Comparison of ENCODE assay signal across 1 cellular context in genomic region chr14:93977790-93978581, GRCh38.
A peak's percentile ranks its signal among the peaks of the same experiment; 100 is the strongest.
TF ChIP-seq lines count a peak whose summit lies in the region.

No MANE protein-coding gene starts in this region.

TF ChIP-seq in GM12878, 131 proteins besides CTCF, POLR2A, EP300 and RAD21 (continues in another document):
- no peak for TF ChIP-seq KDM1A (IDR thresholded peaks at IDR 0.05; ENCODE audit: borderline replicate concordance)
- no peak for TF ChIP-seq PML (IDR thresholded peaks at IDR 0.05; ENCODE audit: low read length)
- no peak for TF ChIP-seq NFIC (IDR thresholded peaks at IDR 0.05; ENCODE audit: low read depth, low read length)
- TF ChIP-seq ATF7 (IDR thresholded peaks at IDR 0.05; ENCODE audit: low read depth): peak; percentile 80
- TF ChIP-seq GABPA (IDR thresholded peaks at IDR 0.05; ENCODE audit: low read depth): no peak
- TF ChIP-seq CHD4 (IDR thresholded peaks at IDR 0.05): no peak
- TF ChIP-seq RCOR1 (conservative IDR thresholded peaks at IDR 0.05; ENCODE audit: low read depth, low read length): no peak; the same call in 1 of the 2 replicates
- TF ChIP-seq DPF2 (IDR thresholded peaks at IDR 0.05): peak; percentile 95
- TF ChIP-seq CBX3 (IDR thresholded peaks at IDR 0.05; ENCODE audit: borderline replicate concordance, low read depth): no peak
- no peak for TF ChIP-seq RBBP5 (conservative IDR thresholded peaks at IDR 0.05)
- no peak for TF ChIP-seq SIN3A (IDR thresholded peaks at IDR 0.05; ENCODE audit: low read depth, low read length)
- peak; percentile 97 for TF ChIP-seq HDGF (IDR thresholded peaks at IDR 0.05)
- TF ChIP-seq PRDM15 (CRISPR knock-in tag; IDR thresholded peaks at IDR 0.05): no peak
- TF ChIP-seq RUNX3 (IDR thresholded peaks at IDR 0.05; ENCODE audit: low read length): no peak
- TF ChIP-seq RAD51 (IDR thresholded peaks at IDR 0.05): peak; percentile 83
- TF ChIP-seq BRCA1 (IDR thresholded peaks at IDR 0.05; ENCODE audit: low read depth, low read length): no peak
- TF ChIP-seq ZBTB33 (IDR thresholded peaks at IDR 0.05): no peak
- peak; percentile 92 for TF ChIP-seq CREM (IDR thresholded peaks at IDR 0.05; ENCODE audit: low read depth)
- 0 out of 2 replicates have a peak, but pooled peaks have one; percentile 53 for TF ChIP-seq ZNF24 (IDR thresholded peaks at IDR 0.05)
- no peak for TF ChIP-seq ELK1 (IDR thresholded peaks at IDR 0.05; ENCODE audit: low read depth, low read length)
- no peak for TF ChIP-seq ZNF622 (IDR thresholded peaks at IDR 0.05)
- TF ChIP-seq SMAD1 (IDR thresholded peaks at IDR 0.05; ENCODE audit: low read depth, partially characterized antibody): no peak
- TF ChIP-seq ZNF592 (IDR thresholded peaks at IDR 0.05): no peak
- TF ChIP-seq FOS (IDR thresholded peaks at IDR 0.05; ENCODE audit: borderline replicate concordance, extremely low read depth, insufficient read length): no peak
- peak; percentile 91 for TF ChIP-seq MLLT1 (IDR thresholded peaks at IDR 0.05)
- TF ChIP-seq EGR1 (IDR thresholded peaks at IDR 0.05; ENCODE audit: borderline replicate concordance in 1 of 2, low read depth in 2 of 2, low read length in 2 of 2): no peak; a peak in 1 of 3 replicates
- peak; percentile 69 for TF ChIP-seq BCL3 (IDR thresholded peaks at IDR 0.05; ENCODE audit: borderline replicate concordance, insufficient read depth, low read depth, low read length, poor library complexity, severe bottlenecking)
- TF ChIP-seq NFXL1 (IDR thresholded peaks at IDR 0.05; ENCODE audit: borderline replicate concordance): no peak
- no peak; the same call in 1 of the 2 replicates for TF ChIP-seq HCFC1 (IDR thresholded peaks at IDR 0.05; ENCODE audit: low read length)
- TF ChIP-seq BMI1 (IDR thresholded peaks at IDR 0.05; ENCODE audit: borderline replicate concordance): peak; percentile 57
- no peak for TF ChIP-seq PAX8 (IDR thresholded peaks at IDR 0.05)
- peak; percentile 95 for TF ChIP-seq ZNF687 (IDR thresholded peaks at IDR 0.05)
- no peak for TF ChIP-seq ZBTB4 (CRISPR knock-in tag; IDR thresholded peaks at IDR 0.05)
- TF ChIP-seq TCF3 (IDR thresholded peaks at IDR 0.05; ENCODE audit: borderline replicate concordance, insufficient read depth, low read depth, low read length): peak; percentile 95
- TF ChIP-seq RFX5 (IDR thresholded peaks at IDR 0.05; ENCODE audit: low read depth, low read length): no peak
- peak; percentile 92 for TF ChIP-seq NBN (IDR thresholded peaks at IDR 0.05)
- TF ChIP-seq USF1 (IDR thresholded peaks at IDR 0.05; ENCODE audit: borderline replicate concordance, extremely low read length, insufficient read depth, low read depth, low read length): peak; percentile 60
- TF ChIP-seq TAF1 (IDR thresholded peaks at IDR 0.05; ENCODE audit: borderline replicate concordance, low read depth, low read length): 0 out of 2 replicates have a peak, but pooled peaks have one; percentile 19
